Comparison of ENCODE assay signal across 8 cellular contexts in genomic region chr5:179550511-179551342, GRCh38. TPM values are rescaled to one million over a fixed set of nuclear protein-coding genes. Genes with fewer than 3 reads are reported as not detected.
A peak's percentile ranks its signal among the peaks of the same experiment; 100 is the strongest.
DNase-seq lines count a peak whose midpoint lies in the region; ATAC-seq and TF ChIP-seq lines count a peak whose summit lies in the region.

RUFY1 (plus strand) TSS chr5:179550554; CDS start chr5:179550570, 16 bp downstream.

- CTCF ChIA-PET in activated CD4-positive, alpha-beta memory T cell treated with anti-CD3 and anti-CD28 coated beads for 36 hours (lab: Charles Lee): interaction anchor here (1.0 to 1.1 kb wide), 2 partner anchors 8 to 212 kb away, joined by 3 to 4 read pairs; no protein-coding TSS in a partner anchor

- intact Hi-C loops in activated CD4-positive, alpha-beta memory T cell treated with anti-CD3 and anti-CD28 coated beads for 36 hours (cut with micrococcal nuclease): loop anchor here (1.0 to 10.0 kb wide), 7 partner anchors 9 to 926 kb away; partner anchors contain the start of genes CANX, CLK4, HNRNPH1 and LTC4S

- no peaks in the 10 kb centered on the region for H3K27me3 ChIP-seq in lung (ENCODE audit: control insufficient read depth, insufficient read depth)

- DNase-seq in AG20443 (ENCODE audit: low spot score): peak; percentile 94
- peak; percentile 56 for DNase-seq in NCI-H526 treated with DMSO at 0.1 percent for 48 hours (lab: John Stamatoyannopoulos, UW)
- DNase-seq in activated CD4-positive, alpha-beta memory T cell treated with anti-CD3 and anti-CD28 coated beads for 36 hours: peak; percentile 87
- peak; percentile 88 for DNase-seq in ecto neural progenitor cell (ENCODE audit: low spot score)
- peak; percentile 83 for DNase-seq in lung (ENCODE audit: low spot score)
- DNase-seq in stimulated activated CD4-positive, alpha-beta T cell treated with anti-CD3 and anti-CD28 coated beads, TNF-alpha, amount 100 ng/mL, for 24 hours (ENCODE audit: low read depth in 3 of 3): peak; percentile 61 to 82 (median 63)

- peaks cover 36% of the 10 kb centered on the region for H3K4me1 Mint-ChIP-seq in activated CD4-positive, alpha-beta memory T cell treated with anti-CD3 and anti-CD28 coated beads for 36 hours (ENCODE audit: low read depth)

- WGBS in lung, 2 donors: 0% methylated on average over 59 to 109 of the region's 109 CpGs

- H3K27ac ChIP-seq in lung (ENCODE audit: low read depth in 1 of 2, low read length in 1 of 2): peak within 1 kb of the TSS; percentile 98 to 99

- POLR2A ChIA-PET in activated CD4-positive, alpha-beta memory T cell treated with anti-CD3 and anti-CD28 coated beads for 36 hours (lab: Charles Lee): interaction anchor here (0.9 to 2.0 kb wide), 7 partner anchors 9 to 206 kb away, joined by 3 to 24 read pairs (median 4); partner anchors contain the start of genes HNRNPH1 and MAML1

- H3K4me1 ChIP-seq in lung (ENCODE audit: control insufficient read depth in 2 of 2, insufficient read depth in 2 of 2, low read length in 2 of 2): peaks cover 8 to 9% of the 10 kb centered on the region in 2 donors

- H3K4me3 ChIP-seq in lung: peak within 1 kb of the TSS; percentile 92

- peaks cover 14% of the 10 kb centered on the region for H3K36me3 Mint-ChIP-seq in activated CD4-positive, alpha-beta memory T cell treated with anti-CD3 and anti-CD28 coated beads for 36 hours

- ATAC-seq in GM18873 (IDR thresholded peaks at IDR 0.05; ENCODE audit: low FRiP score, unreplicated experiment) (peak; percentile 54), HG03108 (IDR thresholded peaks at IDR 0.05; ENCODE audit: unreplicated experiment) (peak; percentile 79), lung (ENCODE audit: insufficient read depth, low FRiP score) (peak; percentile 91)

- H3K27ac Mint-ChIP-seq in activated CD4-positive, alpha-beta memory T cell treated with anti-CD3 and anti-CD28 coated beads for 36 hours: peak within 1 kb of the TSS; percentile 99

- H3K36me3 ChIP-seq in lung (ENCODE audit: control insufficient read depth in 2 of 2, insufficient read depth in 2 of 2, low read length in 2 of 2): no peaks in the 10 kb centered on the region

- H3K9me3 Mint-ChIP-seq in activated CD4-positive, alpha-beta memory T cell treated with anti-CD3 and anti-CD28 coated beads for 36 hours: no peaks in the 10 kb centered on the region

- peak within 1 kb of the TSS; percentile 98 for H3K4me3 Mint-ChIP-seq in activated CD4-positive, alpha-beta memory T cell treated with anti-CD3 and anti-CD28 coated beads for 36 hours

- H3K9me3 ChIP-seq in lung (ENCODE audit: control insufficient read depth in 2 of 2, insufficient read depth in 1 of 2, low read length in 1 of 2): no peaks in the 10 kb centered on the region

- no peaks in the 10 kb centered on the region for H3K27me3 Mint-ChIP-seq in activated CD4-positive, alpha-beta memory T cell treated with anti-CD3 and anti-CD28 coated beads for 36 hours

- TF ChIP-seq CTCF in lung (IDR thresholded peaks at IDR 0.05; ENCODE audit: control extremely low read depth, extremely low read depth): no peak

RNA-seq across cellular contexts. Expression of gene RUFY1, which starts in this region (rescaled TPM):
- total RNA-seq in activated CD4-positive, alpha-beta memory T cell treated with anti-CD3 and anti-CD28 coated beads for 36 hours: 10 to 100 TPM; 30.3 to 34.0 TPM
- 10 to 100 TPM; 54.1 to 58.6 TPM for total RNA-seq in lung
- polyA plus RNA-seq in lung: 10 to 100 TPM; 37.3 to 47.9 TPM

Comparison
In these comparisons a context has a peak if more than half of its experiments do, and no peak if none do; other contexts are left out.
1. Peak in every context shown above with its lines: DNase-seq, ATAC-seq, H3K4me3 ChIP-seq and H3K27ac ChIP-seq.